Comparison of ENCODE assay signal across 1 cellular context in genomic region chr1:160905617-160905989, GRCh38.
TF ChIP-seq lines count a peak whose summit lies in the region.

No MANE protein-coding gene starts in this region.

TF ChIP-seq in H1, 55 proteins besides CTCF, POLR2A, EP300 and RAD21:
- TF ChIP-seq CTBP2 (IDR thresholded peaks at IDR 0.05; ENCODE audit: borderline replicate concordance, insufficient read depth, insufficient read length, low read length): no peak
- TF ChIP-seq JUND (IDR thresholded peaks at IDR 0.05; ENCODE audit: low read length): peak; percentile 45; the same call in 1 of the 2 replicates
